ENCODE assay signal across 1 cellular context in the genomic region with DNA sequence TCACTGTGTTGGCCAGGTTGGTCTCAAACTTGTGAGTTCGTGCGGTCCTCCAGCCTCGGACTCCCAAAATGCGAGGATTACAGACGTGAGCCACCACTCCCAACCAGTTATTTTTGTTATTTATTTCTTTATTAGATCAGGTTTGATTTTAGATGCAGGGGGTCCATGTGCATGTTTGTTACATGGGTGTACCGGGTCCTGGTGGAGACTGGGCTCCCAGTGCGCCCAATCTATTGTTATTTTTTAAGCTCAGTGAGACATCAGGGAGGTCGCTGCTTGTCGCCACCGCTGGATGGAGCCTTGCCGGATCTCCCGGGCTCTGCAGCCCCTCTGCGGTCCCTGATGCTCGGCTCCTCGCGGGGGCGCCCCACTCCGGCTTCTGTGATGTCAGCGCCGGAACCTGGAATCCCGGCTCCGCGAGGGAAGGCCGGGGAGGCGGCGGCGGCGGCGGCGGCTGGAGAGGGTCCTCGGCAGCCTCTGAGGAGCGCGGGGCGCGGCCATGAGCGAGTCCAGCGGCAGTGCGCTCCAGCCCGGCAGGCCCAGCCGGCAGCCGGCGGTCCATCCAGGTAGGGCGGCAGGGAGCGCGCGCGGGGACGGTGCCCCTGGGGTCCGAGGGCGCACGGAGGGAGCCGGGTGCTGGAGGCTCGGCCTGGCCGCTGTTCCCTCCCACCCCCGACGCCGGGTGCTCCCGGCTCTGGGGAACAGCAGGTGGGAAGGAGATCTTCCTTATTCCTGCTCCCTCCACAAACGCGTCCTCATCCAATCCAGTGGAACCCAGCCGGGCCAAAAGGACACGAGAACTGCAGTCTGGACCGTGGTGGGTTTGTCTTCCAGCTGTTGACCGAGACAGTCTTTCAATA.
TF ChIP-seq lines count a peak whose summit lies in the region.

Gene TMC7 (plus strand): TSS at position 370 of the 860 bp plus-strand sequence. CDS start 130 bp downstream, at position 500.

TF ChIP-seq in HepG2, 621 proteins besides CTCF, POLR2A, EP300 and RAD21 (continued from another document and continues in another):
- TF ChIP-seq ZNF362 (CRISPR knock-in tag; IDR thresholded peaks at IDR 0.05; ENCODE audit: borderline replicate concordance) (peak; percentile 82; the same call in 1 of the 2 replicates), HNRNPUL1 (IDR thresholded peaks at IDR 0.05; ENCODE audit: low read depth, low read length) (0 out of 2 replicates have a peak, but pooled peaks have one; percentile 24), PLRG1 (conservative IDR thresholded peaks at IDR 0.05) (no peak), GABPA (IDR thresholded peaks at IDR 0.05; ENCODE audit: low read depth, low read length) (no peak), GABPA (CRISPR knock-in tag; IDR thresholded peaks at IDR 0.05; ENCODE audit: low read depth) (peak; percentile 53; the same call in 1 of the 2 replicates), DNMT3B (CRISPR knock-in tag; conservative IDR thresholded peaks at IDR 0.05) (peak; percentile 17; the same call in 1 of the 2 replicates), RELA (CRISPR knock-in tag; IDR thresholded peaks at IDR 0.05) (peak; percentile 56; the same call in 1 of the 2 replicates), JDP2 (CRISPR knock-in tag; IDR thresholded peaks at IDR 0.05; ENCODE audit: borderline replicate concordance) (no peak), ZNF549 (CRISPR knock-in tag; IDR thresholded peaks at IDR 0.05) (no peak), ZNF816 (CRISPR knock-in tag; IDR thresholded peaks at IDR 0.05; ENCODE audit: borderline replicate concordance) (no peak), LCORL (IDR thresholded peaks at IDR 0.05) (0 out of 2 replicates have a peak, but pooled peaks have one; percentile 50), LCORL (CRISPR knock-in tag; IDR thresholded peaks at IDR 0.05) (peak; percentile 85), RBFOX2 (IDR thresholded peaks at IDR 0.05; ENCODE audit: low read depth, low read length) (peak; percentile 84), SAP130 (CRISPR knock-in tag; IDR thresholded peaks at IDR 0.05; ENCODE audit: low read depth) (peak; percentile 92), NONO (IDR thresholded peaks at IDR 0.05) (no peak), NONO (CRISPR knock-in tag; conservative IDR thresholded peaks at IDR 0.05) (peak; percentile 96), BORCS8-MEF2B (CRISPR knock-in tag; IDR thresholded peaks at IDR 0.05) (peak; percentile 97), ISX (CRISPR knock-in tag; conservative IDR thresholded peaks at IDR 0.05) (no peak), ZEB1 (IDR thresholded peaks at IDR 0.05; ENCODE audit: insufficient replicate concordance, low read depth) (peak; percentile 55), MAX (IDR thresholded peaks at IDR 0.05) (peak; percentile 44), ZNF224 (CRISPR knock-in tag; IDR thresholded peaks at IDR 0.05) (no peak), CBX5 (CRISPR knock-in tag; IDR thresholded peaks at IDR 0.05; ENCODE audit: borderline replicate concordance) (no peak), ZC3H4 (CRISPR knock-in tag; IDR thresholded peaks at IDR 0.05; ENCODE audit: borderline replicate concordance) (no peak), RCOR2 (CRISPR knock-in tag; IDR thresholded peaks at IDR 0.05) (no peak; the same call in 1 of the 2 replicates), SCMH1 (CRISPR knock-in tag; IDR thresholded peaks at IDR 0.05; ENCODE audit: borderline replicate concordance) (no peak), FOXA3 (CRISPR knock-in tag; IDR thresholded peaks at IDR 0.05) (peak; percentile 74), JUN (CRISPR knock-in tag; IDR thresholded peaks at IDR 0.05) (peak; percentile 86), ZNF776 (CRISPR knock-in tag; IDR thresholded peaks at IDR 0.05) (peak; percentile 70), AKNA (CRISPR knock-in tag; IDR thresholded peaks at IDR 0.05; ENCODE audit: borderline replicate concordance) (no peak), RFXANK (CRISPR knock-in tag; IDR thresholded peaks at IDR 0.05) (peak; percentile 89), ZSCAN22 (CRISPR knock-in tag; IDR thresholded peaks at IDR 0.05) (peak; percentile 59; the same call in 1 of the 2 replicates)
- TF ChIP-seq, protein P1, sequence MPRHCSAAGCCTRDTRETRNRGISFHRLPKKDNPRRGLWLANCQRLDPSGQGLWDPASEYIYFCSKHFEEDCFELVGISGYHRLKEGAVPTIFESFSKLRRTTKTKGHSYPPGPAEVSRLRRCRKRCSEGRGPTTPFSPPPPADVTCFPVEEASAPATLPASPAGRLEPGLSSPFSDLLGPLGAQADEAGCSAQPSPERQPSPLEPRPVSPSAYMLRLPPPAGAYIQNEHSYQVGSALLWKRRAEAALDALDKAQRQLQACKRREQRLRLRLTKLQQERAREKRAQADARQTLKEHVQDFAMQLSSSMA (CRISPR knock-in tag; IDR thresholded peaks at IDR 0.05): no peak
- TF ChIP-seq, protein P2, sequence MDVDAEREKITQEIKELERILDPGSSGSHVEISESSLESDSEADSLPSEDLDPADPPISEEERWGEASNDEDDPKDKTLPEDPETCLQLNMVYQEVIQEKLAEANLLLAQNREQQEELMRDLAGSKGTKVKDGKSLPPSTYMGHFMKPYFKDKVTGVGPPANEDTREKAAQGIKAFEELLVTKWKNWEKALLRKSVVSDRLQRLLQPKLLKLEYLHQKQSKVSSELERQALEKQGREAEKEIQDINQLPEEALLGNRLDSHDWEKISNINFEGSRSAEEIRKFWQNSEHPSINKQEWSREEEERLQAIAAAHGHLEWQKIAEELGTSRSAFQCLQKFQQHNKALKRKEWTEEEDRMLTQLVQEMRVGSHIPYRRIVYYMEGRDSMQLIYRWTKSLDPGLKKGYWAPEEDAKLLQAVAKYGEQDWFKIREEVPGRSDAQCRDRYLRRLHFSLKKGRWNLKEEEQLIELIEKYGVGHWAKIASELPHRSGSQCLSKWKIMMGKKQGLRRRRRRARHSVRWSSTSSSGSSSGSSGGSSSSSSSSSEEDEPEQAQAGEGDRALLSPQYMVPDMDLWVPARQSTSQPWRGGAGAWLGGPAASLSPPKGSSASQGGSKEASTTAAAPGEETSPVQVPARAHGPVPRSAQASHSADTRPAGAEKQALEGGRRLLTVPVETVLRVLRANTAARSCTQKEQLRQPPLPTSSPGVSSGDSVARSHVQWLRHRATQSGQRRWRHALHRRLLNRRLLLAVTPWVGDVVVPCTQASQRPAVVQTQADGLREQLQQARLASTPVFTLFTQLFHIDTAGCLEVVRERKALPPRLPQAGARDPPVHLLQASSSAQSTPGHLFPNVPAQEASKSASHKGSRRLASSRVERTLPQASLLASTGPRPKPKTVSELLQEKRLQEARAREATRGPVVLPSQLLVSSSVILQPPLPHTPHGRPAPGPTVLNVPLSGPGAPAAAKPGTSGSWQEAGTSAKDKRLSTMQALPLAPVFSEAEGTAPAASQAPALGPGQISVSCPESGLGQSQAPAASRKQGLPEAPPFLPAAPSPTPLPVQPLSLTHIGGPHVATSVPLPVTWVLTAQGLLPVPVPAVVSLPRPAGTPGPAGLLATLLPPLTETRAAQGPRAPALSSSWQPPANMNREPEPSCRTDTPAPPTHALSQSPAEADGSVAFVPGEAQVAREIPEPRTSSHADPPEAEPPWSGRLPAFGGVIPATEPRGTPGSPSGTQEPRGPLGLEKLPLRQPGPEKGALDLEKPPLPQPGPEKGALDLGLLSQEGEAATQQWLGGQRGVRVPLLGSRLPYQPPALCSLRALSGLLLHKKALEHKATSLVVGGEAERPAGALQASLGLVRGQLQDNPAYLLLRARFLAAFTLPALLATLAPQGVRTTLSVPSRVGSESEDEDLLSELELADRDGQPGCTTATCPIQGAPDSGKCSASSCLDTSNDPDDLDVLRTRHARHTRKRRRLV (CRISPR knock-in tag; IDR thresholded peaks at IDR 0.05): peak; percentile 64; the same call in 1 of the 2 replicates
- TF ChIP-seq, protein P3, sequence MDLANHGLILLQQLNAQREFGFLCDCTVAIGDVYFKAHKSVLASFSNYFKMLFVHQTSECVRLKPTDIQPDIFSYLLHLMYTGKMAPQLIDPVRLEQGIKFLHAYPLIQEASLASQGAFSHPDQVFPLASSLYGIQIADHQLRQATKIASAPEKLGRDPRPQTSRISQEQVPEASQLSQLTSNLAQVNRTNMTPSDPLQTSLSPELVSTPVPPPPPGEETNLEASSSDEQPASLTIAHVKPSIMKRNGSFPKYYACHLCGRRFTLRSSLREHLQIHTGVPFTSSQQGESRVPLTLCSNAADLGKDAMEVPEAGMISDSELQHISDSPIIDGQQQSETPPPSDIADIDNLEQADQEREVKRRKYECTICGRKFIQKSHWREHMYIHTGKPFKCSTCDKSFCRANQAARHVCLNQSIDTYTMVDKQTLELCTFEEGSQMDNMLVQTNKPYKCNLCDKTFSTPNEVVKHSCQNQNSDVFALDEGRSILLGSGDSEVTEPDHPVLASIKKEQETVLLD (CRISPR knock-in tag; IDR thresholded peaks at IDR 0.05; ENCODE audit: low read depth): no peak
- TF ChIP-seq, protein P4, sequence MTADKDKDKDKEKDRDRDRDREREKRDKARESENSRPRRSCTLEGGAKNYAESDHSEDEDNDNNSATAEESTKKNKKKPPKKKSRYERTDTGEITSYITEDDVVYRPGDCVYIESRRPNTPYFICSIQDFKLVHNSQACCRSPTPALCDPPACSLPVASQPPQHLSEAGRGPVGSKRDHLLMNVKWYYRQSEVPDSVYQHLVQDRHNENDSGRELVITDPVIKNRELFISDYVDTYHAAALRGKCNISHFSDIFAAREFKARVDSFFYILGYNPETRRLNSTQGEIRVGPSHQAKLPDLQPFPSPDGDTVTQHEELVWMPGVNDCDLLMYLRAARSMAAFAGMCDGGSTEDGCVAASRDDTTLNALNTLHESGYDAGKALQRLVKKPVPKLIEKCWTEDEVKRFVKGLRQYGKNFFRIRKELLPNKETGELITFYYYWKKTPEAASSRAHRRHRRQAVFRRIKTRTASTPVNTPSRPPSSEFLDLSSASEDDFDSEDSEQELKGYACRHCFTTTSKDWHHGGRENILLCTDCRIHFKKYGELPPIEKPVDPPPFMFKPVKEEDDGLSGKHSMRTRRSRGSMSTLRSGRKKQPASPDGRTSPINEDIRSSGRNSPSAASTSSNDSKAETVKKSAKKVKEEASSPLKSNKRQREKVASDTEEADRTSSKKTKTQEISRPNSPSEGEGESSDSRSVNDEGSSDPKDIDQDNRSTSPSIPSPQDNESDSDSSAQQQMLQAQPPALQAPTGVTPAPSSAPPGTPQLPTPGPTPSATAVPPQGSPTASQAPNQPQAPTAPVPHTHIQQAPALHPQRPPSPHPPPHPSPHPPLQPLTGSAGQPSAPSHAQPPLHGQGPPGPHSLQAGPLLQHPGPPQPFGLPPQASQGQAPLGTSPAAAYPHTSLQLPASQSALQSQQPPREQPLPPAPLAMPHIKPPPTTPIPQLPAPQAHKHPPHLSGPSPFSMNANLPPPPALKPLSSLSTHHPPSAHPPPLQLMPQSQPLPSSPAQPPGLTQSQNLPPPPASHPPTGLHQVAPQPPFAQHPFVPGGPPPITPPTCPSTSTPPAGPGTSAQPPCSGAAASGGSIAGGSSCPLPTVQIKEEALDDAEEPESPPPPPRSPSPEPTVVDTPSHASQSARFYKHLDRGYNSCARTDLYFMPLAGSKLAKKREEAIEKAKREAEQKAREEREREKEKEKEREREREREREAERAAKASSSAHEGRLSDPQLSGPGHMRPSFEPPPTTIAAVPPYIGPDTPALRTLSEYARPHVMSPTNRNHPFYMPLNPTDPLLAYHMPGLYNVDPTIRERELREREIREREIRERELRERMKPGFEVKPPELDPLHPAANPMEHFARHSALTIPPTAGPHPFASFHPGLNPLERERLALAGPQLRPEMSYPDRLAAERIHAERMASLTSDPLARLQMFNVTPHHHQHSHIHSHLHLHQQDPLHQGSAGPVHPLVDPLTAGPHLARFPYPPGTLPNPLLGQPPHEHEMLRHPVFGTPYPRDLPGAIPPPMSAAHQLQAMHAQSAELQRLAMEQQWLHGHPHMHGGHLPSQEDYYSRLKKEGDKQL (CRISPR knock-in tag; IDR thresholded peaks at IDR 0.05; ENCODE audit: low read depth): peak; percentile 54; the same call in 1 of the 2 replicates
